24 cellular contexts compared by ENCODE assay signal in the genomic region with DNA sequence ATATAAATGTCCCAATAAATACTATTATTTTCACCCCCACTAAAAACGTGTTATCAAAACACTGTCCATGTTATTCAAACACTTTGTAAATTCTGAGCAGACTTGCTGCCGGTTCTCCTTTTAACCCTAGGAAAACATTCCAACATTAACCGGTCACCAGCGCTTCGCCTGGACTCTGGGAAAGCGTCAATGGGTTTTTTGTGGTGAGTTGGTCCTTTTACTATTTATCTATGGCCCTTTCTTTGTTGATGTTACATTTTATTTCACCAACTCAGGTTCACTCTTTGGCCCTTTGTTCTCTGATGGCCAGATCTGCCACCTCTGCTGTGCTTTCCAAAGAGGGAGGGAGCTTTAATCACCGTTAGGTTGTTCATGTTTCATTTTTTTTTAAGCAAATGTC. TPM values are rescaled to one million over a fixed set of nuclear protein-coding genes. Genes with fewer than 3 reads are reported as not detected.
"Had no signal": no experiment of that assay in that cellular context is flagged by ENCODE, and none has a peak within 500 bp of the region (broad histone marks: within the 10 kb centered on the region; RNA-seq: fewer than 3 reads in every experiment).

No MANE protein-coding gene starts in this region.

- H3K9ac ChIP-seq: SK-N-SH had no signal

- H3K27me3 ChIP-seq: MG63 had no signal

- H3K9me3 ChIP-seq: MG63, SJSA1, SK-N-SH had no signal

- FAIRE-seq: RCC 7860 had no signal

- H3K27ac ChIP-seq: SJSA1 had no signal

- H3K4me2 ChIP-seq: SK-N-SH had no signal

- DNase-seq: IMR-90, Karpas-422, KG1, MG63, NCI-H1092, NCI-H1105 treated with DMSO at 0.1 percent for 48 hours, NCI-H1417 treated with DMSO at 0.1 percent for 48 hours, NCI-H146, NCI-H1694 treated with DMSO at 0.1 percent for 48 hours, NCI-H1930, NCI-H2081, NCI-H2107, NCI-H2227 treated with DMSO at 0.1 percent for 48 hours, NCI-H524, NCI-H526 treated with DMSO at 0.1 percent for 48 hours, NCI-H748 treated with DMSO at 0.1 percent for 48 hours, Right ventricle myocardium superior, RPMI8226, SIG-M5, SK-N-SH, SW 1271 had no signal

- H3K4me3 ChIP-seq: MG63, SJSA1 had no signal

- H3K36me3 ChIP-seq: MG63, SJSA1 had no signal

- H3K9me2 ChIP-seq: SK-N-SH had no signal

RNA-seq across cellular contexts. Expression of a gene that starts 4.1 kb away (rescaled TPM):
- total RNA-seq: HT-29, IMR-90, SJSA1 had no signal
- polyA plus RNA-seq: IMR-90, SK-N-SH had no signal
